ENCODE assay signal across 18 cellular contexts in the genomic region with DNA sequence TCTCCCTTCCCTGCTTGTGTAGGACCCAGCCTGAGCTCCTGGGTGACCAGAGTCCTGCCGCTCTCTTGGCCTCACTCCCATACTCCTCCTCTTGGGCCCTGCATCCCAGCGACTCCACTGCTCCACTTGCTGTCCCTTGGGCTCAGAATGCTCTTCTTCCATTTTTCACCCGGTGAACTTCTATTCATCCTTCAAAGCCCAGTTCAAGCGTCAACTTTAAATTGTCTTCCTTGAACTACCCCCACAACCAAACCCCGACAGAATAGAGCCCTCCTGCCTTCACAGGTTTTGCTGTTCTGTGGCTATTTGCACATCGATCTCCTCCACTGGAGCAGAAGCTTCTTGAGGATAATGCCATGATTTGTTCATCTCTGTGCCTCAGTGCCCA.
DNase-seq lines count a peak whose midpoint lies in the region; ATAC-seq and TF ChIP-seq lines count a peak whose summit lies in the region.
"Had no signal": no experiment of that assay in that cellular context is flagged by ENCODE, and none has a peak within 500 bp of the region (broad histone marks: within the 10 kb centered on the region; RNA-seq: fewer than 3 reads in every experiment).

No MANE protein-coding gene starts in this region.

- CTCF ChIA-PET in activated naive CD4-positive, alpha-beta T cell treated with anti-CD3 and anti-CD28 coated beads for 36 hours (lab: Charles Lee), result interaction anchor here (0.6 kb wide), 1 partner anchor 193 kb away, joined by 4 read pairs; no protein-coding TSS in a partner anchor
- CTCF ChIA-PET in T-cell (lab: Charles Lee), result interaction anchor here in 1 of 2 donors (0.6 kb wide), 1 partner anchor 23 kb away, joined by 4 read pairs; no protein-coding TSS in a partner anchor

- H3K4me3 Mint-ChIP-seq in activated naive CD4-positive, alpha-beta T cell treated with anti-CD3 and anti-CD28 coated beads for 36 hours, result no peak overlapping the region
- H3K4me3 Mint-ChIP-seq in neural crest cell (no peak overlapping the region), T-cell (no peak overlapping the region)

- TF ChIP-seq POLR2A in GM18505 (IDR thresholded peaks at IDR 0.05; ENCODE audit: borderline replicate concordance, extremely low read depth, insufficient read depth, insufficient read length), result no peak

- peak overlapping the region; percentile 25 for H3K27ac Mint-ChIP-seq in activated naive CD4-positive, alpha-beta T cell treated with anti-CD3 and anti-CD28 coated beads for 36 hours
- H3K27ac Mint-ChIP-seq in neural crest cell (ENCODE audit: unreplicated experiment), result peak overlapping the region; percentile 15
- no peak overlapping the region for H3K27ac Mint-ChIP-seq in T-cell

- H3K27me3 Mint-ChIP-seq in activated naive CD4-positive, alpha-beta T cell treated with anti-CD3 and anti-CD28 coated beads for 36 hours (ENCODE audit: low read depth), result no peaks in the 10 kb centered on the region
- no peaks in the 10 kb centered on the region for H3K27me3 Mint-ChIP-seq in neural crest cell (ENCODE audit: low read depth)
- H3K27me3 Mint-ChIP-seq in T-cell, result no peaks in the 10 kb centered on the region
- H3K27me3 Mint-ChIP-seq: CD4-positive, CD25-positive, alpha-beta regulatory T cell had no signal

- TF ChIP-seq CTCF in neural crest cell (conservative IDR thresholded peaks at IDR 0.05), result no peak

- H3K36me3 Mint-ChIP-seq in activated naive CD4-positive, alpha-beta T cell treated with anti-CD3 and anti-CD28 coated beads for 36 hours (ENCODE audit: low read depth), result no peaks in the 10 kb centered on the region
- H3K36me3 Mint-ChIP-seq in neural crest cell (ENCODE audit: low read depth) (no peaks in the 10 kb centered on the region), T-cell (no peaks in the 10 kb centered on the region)

- no peak for DNase-seq in activated naive CD4-positive, alpha-beta T cell treated with anti-CD3 and anti-CD28 coated beads for 36 hours
- no peak for DNase-seq in activated naive CD4-positive, alpha-beta T cell (lab: John Stamatoyannopoulos, UW)
- DNase-seq in neural crest cell (ENCODE audit: low read depth, low spot score) (no peak), GOT3 (lab: John Stamatoyannopoulos, UW) (no peak), T-cell (no peak)
- DNase-seq: CD4-positive, CD25-positive, alpha-beta regulatory T cell; COR-L47; DMS53; NCI-H2029; NCI-H446 treated with DMSO at 0.1 percent for 48 hours; NCI-H526; Right ventricle myocardium superior had no signal

- H3K4me1 Mint-ChIP-seq in activated naive CD4-positive, alpha-beta T cell treated with anti-CD3 and anti-CD28 coated beads for 36 hours (ENCODE audit: low read depth), result no peaks in the 10 kb centered on the region
- H3K4me1 Mint-ChIP-seq in neural crest cell (no peaks in the 10 kb centered on the region), T-cell (peaks cover 3 to 12% (median 4%) of the 10 kb centered on the region in 3 donors)

- no peaks in the 10 kb centered on the region for H3K9me3 Mint-ChIP-seq in activated naive CD4-positive, alpha-beta T cell treated with anti-CD3 and anti-CD28 coated beads for 36 hours
- H3K9me3 Mint-ChIP-seq in neural crest cell (no peaks in the 10 kb centered on the region), T-cell (no peaks in the 10 kb centered on the region)
- H3K9me3 Mint-ChIP-seq: CD4-positive, CD25-positive, alpha-beta regulatory T cell had no signal

- H3K27ac ChIP-seq in KOPT-K1 (ENCODE audit: low read depth, low read length, poor library complexity, severe bottlenecking), result peak overlapping the region; percentile 38
- H3K27ac ChIP-seq: BLaER1, SJSA1 had no signal

- POLR2A ChIA-PET in T-cell (lab: Charles Lee), result no interaction called here

- intact Hi-C loops in activated naive CD4-positive, alpha-beta T cell treated with anti-CD3 and anti-CD28 coated beads for 36 hours (cut with micrococcal nuclease), result no loop called here

- no peaks in the 10 kb centered on the region for H3K9me3 ChIP-seq in KOPT-K1 (ENCODE audit: insufficient read depth, low read length, poor library complexity, severe bottlenecking)
- H3K9me3 ChIP-seq: BLaER1, SJSA1 had no signal

- no peaks in the 10 kb centered on the region for H3K36me3 ChIP-seq in KOPT-K1 (ENCODE audit: insufficient read depth, low read length)
- H3K36me3 ChIP-seq: BLaER1, SJSA1 had no signal

- ATAC-seq in T-cell (replicated peaks in 1 of 4) (no peak), GM18505 (IDR thresholded peaks at IDR 0.05; ENCODE audit: unreplicated experiment) (no peak), GM18858 (IDR thresholded peaks at IDR 0.05; ENCODE audit: unreplicated experiment) (no peak)
- ATAC-seq: HepG2 had no signal

Comparison
In these comparisons a context has a peak if more than half of its experiments do, and no peak if none do; other contexts are left out.
1. H3K27ac Mint-ChIP-seq: peak in activated naive CD4-positive, alpha-beta T cell treated with anti-CD3 and anti-CD28 coated beads for 36 hours (single experiment) and neural crest cell (single experiment); none in T-cell (0 of 2).